Comparison of ENCODE assay signal across 8 cellular contexts in the genomic region with DNA sequence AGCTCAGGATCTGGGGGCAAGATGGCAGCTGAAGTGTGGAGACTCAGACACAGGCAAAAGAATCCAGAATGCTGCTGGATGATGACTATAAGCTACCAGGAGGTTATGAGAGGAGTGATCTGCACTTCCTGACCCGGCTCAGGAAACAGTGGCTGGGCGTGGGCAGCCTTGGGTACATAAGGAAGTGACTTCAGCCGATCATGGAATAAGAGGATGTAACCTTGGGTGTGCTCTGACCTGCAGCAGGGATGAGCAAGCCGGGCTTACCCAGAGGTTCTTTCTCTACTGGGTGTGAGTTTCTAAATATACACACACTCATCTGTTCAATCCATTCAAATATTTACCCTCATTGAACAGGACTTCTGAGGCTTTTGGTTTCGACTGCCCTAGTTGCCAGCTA.
DNase-seq lines count a peak whose midpoint lies in the region; ATAC-seq, FAIRE-seq and TF ChIP-seq lines count a peak whose summit lies in the region.

No MANE protein-coding gene starts in this region.

- FAIRE-seq in K562 (lab: Jason Lieb, UNC) (peak; percentile 69), urothelium cell line (lab: Jason Lieb, UNC) (no peak)

- TF ChIP-seq POLR2A in K562 (conservative IDR thresholded peaks at IDR 0.05): no peak
- TF ChIP-seq POLR2A in lower leg skin (IDR thresholded peaks at IDR 0.05): no peak

- H3K4me3 ChIP-seq in K562 (no peak overlapping the region), lower leg skin (ENCODE audit: low read depth, poor library complexity, severe bottlenecking) (no peak overlapping the region), HAP-1 (no peak overlapping the region)

- in situ Hi-C loops in K562 (cut with MboI) (no loop called here), HAP-1 (cut with MboI; ENCODE audit: low sequenced_read_pairs) (no loop called here)

- peak; percentile 64 for ATAC-seq in K562

- no peak for TF ChIP-seq RAD21 in K562 (CRISPR knock-in tag; conservative IDR thresholded peaks at IDR 0.05 in 1 of 2, IDR thresholded peaks at IDR 0.05 in 1 of 2)

- DNase-seq in stimulated activated naive CD4-positive, alpha-beta T cell treated with Interleukin-2 at 50 U/mL for 16 hours (lab: John Stamatoyannopoulos, UW): peak; percentile 64
- DNase-seq in stimulated activated naive CD4-positive, alpha-beta T cell (lab: John Stamatoyannopoulos, UW): no peak
- DNase-seq in NOMO-1 (lab: John Stamatoyannopoulos, UW; ENCODE audit: unreplicated experiment in 2 of 2): peak; percentile 73 to 89
- DNase-seq in K562 (ENCODE audit: extremely low read depth in 1 of 4, low spot score in 3 of 4): peak in 2 of 4 experiments; percentile 43 to 54
- peak; percentile 63 to 90 for DNase-seq in lower leg skin (ENCODE audit: low spot score in 2 of 2)
- peak; percentile 50 for DNase-seq in urothelium cell line (ENCODE audit: low spot score)
- no peak for DNase-seq in dedifferentiated amniotic fluid mesenchymal stem cell (ENCODE audit: extremely low spot score)
- DNase-seq in HAP-1 (ENCODE audit: low spot score in 2 of 2): no peak

- CTCF ChIA-PET in K562 (lab: Yijun Ruan, JAX; ENCODE audit: low intra/inter-chr PET ratio): no interaction called here

- H3K36me3 ChIP-seq in K562 (ENCODE audit: control insufficient read depth, insufficient read depth, low read length) (peaks cover 2% of the 10 kb centered on the region; the same call in 2 of the 3 replicates), HAP-1 (replicated peaks) (peaks cover 15% of the 10 kb centered on the region)

- H3K9me3 ChIP-seq in K562 (replicated peaks; ENCODE audit: control insufficient read depth, insufficient read depth, low read depth, low read length) (no peaks in the 10 kb centered on the region), HAP-1 (no peaks in the 10 kb centered on the region)

- peak overlapping the region; percentile 48; the same call in 1 of the 3 replicates for H3K27ac ChIP-seq in K562 (ENCODE audit: extremely low read depth, low read depth, low read length)

- H3K27me3 ChIP-seq in K562 (ENCODE audit: control insufficient read depth in 2 of 2, insufficient read depth in 2 of 2, low read length in 2 of 2) (no peaks in the 10 kb centered on the region), HAP-1 (ENCODE audit: low read depth) (no peaks in the 10 kb centered on the region)

- peak overlapping the region; percentile 61 for H2AFZ ChIP-seq in K562 (ENCODE audit: low read depth, low read length)

- H3K4me1 ChIP-seq in K562 (replicated peaks in 1 of 2; ENCODE audit: control insufficient read depth in 2 of 2, insufficient read depth in 2 of 2, low read length in 2 of 2) (peaks cover 0 to 28% of the 10 kb centered on the region in 2 experiments; a peak in 4 of 5 replicates), HAP-1 (no peaks in the 10 kb centered on the region)

- no peaks in the 10 kb centered on the region for H3K9me1 ChIP-seq in K562 (ENCODE audit: control insufficient read depth, insufficient read depth, low read length)

- intact Hi-C loops in K562 (cut with micrococcal nuclease): no loop called here
- intact Hi-C loops in lower leg skin (cut with DNase I; ENCODE audit: low total_unique reads): no loop called here

- no peak for TF ChIP-seq CTCF in K562 (IDR thresholded peaks at IDR 0.05 in 2 of 3, conservative IDR thresholded peaks at IDR 0.05 in 1 of 3; ENCODE audit: insufficient read depth in 2 of 3, low read depth in 1 of 3, low read length in 3 of 3)
- TF ChIP-seq CTCF in lower leg skin (IDR thresholded peaks at IDR 0.05): no peak

- H4K20me1 ChIP-seq in K562 (replicated peaks; ENCODE audit: control insufficient read depth, insufficient read depth, low read length): no peaks in the 10 kb centered on the region; the same call in 1 of the 2 replicates

- no peaks in the 10 kb centered on the region; the same call in 2 of the 3 replicates for H3K79me2 ChIP-seq in K562 (ENCODE audit: control insufficient read depth, insufficient read depth, low read length)

- no TSS peak for BruUV-seq in K562 (replicated peaks; lab: Mats Ljungman, UMichigan)

- no peak for TF ChIP-seq EP300 in K562 (IDR thresholded peaks at IDR 0.05; ENCODE audit: low read length)

- no peak overlapping the region; a peak in 1 of 4 replicates for H3K9ac ChIP-seq in K562 (ENCODE audit: insufficient read depth in 1 of 2, low read depth in 2 of 2, low read length in 2 of 2)

- POLR2A ChIA-PET in K562 (lab: Yijun Ruan, JAX): interaction anchor here (0.7 to 1.3 kb wide), 4 partner anchors 10 to 19 kb away, joined by 3 to 7 read pairs (median 4); no protein-coding TSS in a partner anchor

- no peak overlapping the region; the same call in 1 of the 2 replicates for H3K4me2 ChIP-seq in K562 (ENCODE audit: insufficient read depth, low read length)

- 26% methylated on average over 5 of the region's 5 CpGs for WGBS in K562 (ENCODE audit: insufficient coverage, low coverage, missing lambda C conversion rate)
- WGBS in lower leg skin, 2 donors: 34 to 44% methylated on average over 5 of the region's 5 CpGs

TF ChIP-seq in K562, 482 proteins besides CTCF, POLR2A, EP300 and RAD21 (continues in another document):
- TF ChIP-seq ETV6 (IDR thresholded peaks at IDR 0.05; ENCODE audit: borderline replicate concordance in 1 of 2, low read depth in 2 of 2, low read length in 1 of 2) (peak in 1 of 2 experiments; percentile 71; a peak in 3 of 4 replicates), ETV6 (CRISPR knock-in tag; IDR thresholded peaks at IDR 0.05; ENCODE audit: borderline replicate concordance) (no peak), CBX1 (IDR thresholded peaks at IDR 0.05; ENCODE audit: low read depth) (no peak), RBM14 (IDR thresholded peaks at IDR 0.05; ENCODE audit: borderline replicate concordance, insufficient read depth, low read depth, low read length) (no peak), SPI1 (IDR thresholded peaks at IDR 0.05; ENCODE audit: borderline replicate concordance, low read depth, low read length) (peak; percentile 65; the same call in 1 of the 2 replicates), RBM39 (optimal IDR thresholded peaks at IDR 0.05; ENCODE audit: low read depth, low read length) (no peak), ZBTB17 (CRISPR knock-in tag; IDR thresholded peaks at IDR 0.05) (0 out of 2 replicates have a peak, but pooled peaks have one; percentile 31), YY1 (IDR thresholded peaks at IDR 0.05; ENCODE audit: borderline replicate concordance in 1 of 3, control insufficient read depth in 1 of 3, extremely low read depth in 1 of 3, insufficient read depth in 3 of 3, insufficient read length in 1 of 3, insufficient replicate concordance in 2 of 3, low read depth in 1 of 3, low read length in 2 of 3) (peak in 1 of 3 experiments; percentile 42), NR2C1 (IDR thresholded peaks at IDR 0.05) (no peak), NR2C1 (tag; IDR thresholded peaks at IDR 0.05) (peak; percentile 41; the same call in 1 of the 2 replicates), ETV1 (tag; conservative IDR thresholded peaks at IDR 0.05; ENCODE audit: low read depth) (peak; percentile 58), NRF1 (conservative IDR thresholded peaks at IDR 0.05 in 1 of 2, IDR thresholded peaks at IDR 0.05 in 1 of 2) (peak in 1 of 2 experiments; percentile 36; a peak in 2 of 4 replicates), CTBP1 (IDR thresholded peaks at IDR 0.05; ENCODE audit: borderline replicate concordance) (peak; percentile 47; the same call in 1 of the 2 replicates), GABPA (tag; conservative IDR thresholded peaks at IDR 0.05; ENCODE audit: low read depth) (peak; percentile 62), ZNF175 (CRISPR knock-in tag; IDR thresholded peaks at IDR 0.05; ENCODE audit: low read depth) (peak; percentile 52; the same call in 1 of the 2 replicates), FOXA3 (CRISPR knock-in tag; conservative IDR thresholded peaks at IDR 0.05 in 1 of 2, IDR thresholded peaks at IDR 0.05 in 1 of 2) (peak; percentile 56 to 84; a peak in 3 of 4 replicates), JUND (IDR thresholded peaks at IDR 0.05; ENCODE audit: borderline replicate concordance, low read depth, low read length) (0 out of 2 replicates have a peak, but pooled peaks have one; percentile 7), JUND (tag; IDR thresholded peaks at IDR 0.05; ENCODE audit: borderline replicate concordance, low read depth, low read length) (no peak), EGR1 (conservative IDR thresholded peaks at IDR 0.05) (peak; percentile 28), JUN (IDR thresholded peaks at IDR 0.05; ENCODE audit: borderline replicate concordance, low read depth, low read length) (peak; percentile 22; the same call in 1 of the 2 replicates), JUN (CRISPR knock-in tag; IDR thresholded peaks at IDR 0.05; ENCODE audit: borderline replicate concordance) (no peak)
- TF ChIP-seq, protein P1, sequence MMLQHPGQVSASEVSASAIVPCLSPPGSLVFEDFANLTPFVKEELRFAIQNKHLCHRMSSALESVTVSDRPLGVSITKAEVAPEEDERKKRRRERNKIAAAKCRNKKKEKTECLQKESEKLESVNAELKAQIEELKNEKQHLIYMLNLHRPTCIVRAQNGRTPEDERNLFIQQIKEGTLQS (IDR thresholded peaks at IDR 0.05): 0 out of 2 replicates have a peak, but pooled peaks have one; percentile 12
- TF ChIP-seq, protein P1 (CRISPR knock-in tag; conservative IDR thresholded peaks at IDR 0.05): no peak
- TF ChIP-seq, protein P2, sequence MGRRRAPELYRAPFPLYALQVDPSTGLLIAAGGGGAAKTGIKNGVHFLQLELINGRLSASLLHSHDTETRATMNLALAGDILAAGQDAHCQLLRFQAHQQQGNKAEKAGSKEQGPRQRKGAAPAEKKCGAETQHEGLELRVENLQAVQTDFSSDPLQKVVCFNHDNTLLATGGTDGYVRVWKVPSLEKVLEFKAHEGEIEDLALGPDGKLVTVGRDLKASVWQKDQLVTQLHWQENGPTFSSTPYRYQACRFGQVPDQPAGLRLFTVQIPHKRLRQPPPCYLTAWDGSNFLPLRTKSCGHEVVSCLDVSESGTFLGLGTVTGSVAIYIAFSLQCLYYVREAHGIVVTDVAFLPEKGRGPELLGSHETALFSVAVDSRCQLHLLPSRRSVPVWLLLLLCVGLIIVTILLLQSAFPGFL (CRISPR knock-in tag; IDR thresholded peaks at IDR 0.05): no peak
- TF ChIP-seq, protein P3, sequence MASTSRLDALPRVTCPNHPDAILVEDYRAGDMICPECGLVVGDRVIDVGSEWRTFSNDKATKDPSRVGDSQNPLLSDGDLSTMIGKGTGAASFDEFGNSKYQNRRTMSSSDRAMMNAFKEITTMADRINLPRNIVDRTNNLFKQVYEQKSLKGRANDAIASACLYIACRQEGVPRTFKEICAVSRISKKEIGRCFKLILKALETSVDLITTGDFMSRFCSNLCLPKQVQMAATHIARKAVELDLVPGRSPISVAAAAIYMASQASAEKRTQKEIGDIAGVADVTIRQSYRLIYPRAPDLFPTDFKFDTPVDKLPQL (IDR thresholded peaks at IDR 0.05; ENCODE audit: extremely low read depth, insufficient read length): no peak

Comparison
In these comparisons a context has a peak if more than half of its experiments do, and no peak if none do; other contexts are left out.
1. DNase-seq: peak in stimulated activated naive CD4-positive, alpha-beta T cell treated with Interleukin-2 at 50 U/mL for 16 hours (single experiment), NOMO-1 (2 of 2), lower leg skin (2 of 2) and urothelium cell line (single experiment); none in stimulated activated naive CD4-positive, alpha-beta T cell (0 of 6), dedifferentiated amniotic fluid mesenchymal stem cell (single experiment) and HAP-1 (0 of 2).